8 cellular contexts compared by ENCODE assay signal in the genomic region with DNA sequence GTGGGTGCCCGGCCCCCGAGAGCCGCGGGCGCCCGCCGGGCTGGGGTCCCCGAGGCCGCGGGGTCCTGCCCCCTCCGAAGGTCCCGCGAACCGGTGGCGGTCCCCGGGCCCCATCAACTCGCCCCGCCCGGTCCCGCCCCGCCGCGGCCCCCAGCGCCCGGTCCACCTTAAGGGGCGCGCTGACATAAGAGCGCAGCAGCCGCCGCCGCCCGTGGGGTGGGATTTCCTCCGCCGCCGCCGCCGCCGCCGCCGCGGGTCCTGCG. TPM values are rescaled to one million over a fixed set of nuclear protein-coding genes. Genes with fewer than 3 reads are reported as not detected.
DNase-seq lines count a peak whose midpoint lies in the region; ATAC-seq, FAIRE-seq and TF ChIP-seq lines count a peak whose summit lies in the region.

A gene with protein sequence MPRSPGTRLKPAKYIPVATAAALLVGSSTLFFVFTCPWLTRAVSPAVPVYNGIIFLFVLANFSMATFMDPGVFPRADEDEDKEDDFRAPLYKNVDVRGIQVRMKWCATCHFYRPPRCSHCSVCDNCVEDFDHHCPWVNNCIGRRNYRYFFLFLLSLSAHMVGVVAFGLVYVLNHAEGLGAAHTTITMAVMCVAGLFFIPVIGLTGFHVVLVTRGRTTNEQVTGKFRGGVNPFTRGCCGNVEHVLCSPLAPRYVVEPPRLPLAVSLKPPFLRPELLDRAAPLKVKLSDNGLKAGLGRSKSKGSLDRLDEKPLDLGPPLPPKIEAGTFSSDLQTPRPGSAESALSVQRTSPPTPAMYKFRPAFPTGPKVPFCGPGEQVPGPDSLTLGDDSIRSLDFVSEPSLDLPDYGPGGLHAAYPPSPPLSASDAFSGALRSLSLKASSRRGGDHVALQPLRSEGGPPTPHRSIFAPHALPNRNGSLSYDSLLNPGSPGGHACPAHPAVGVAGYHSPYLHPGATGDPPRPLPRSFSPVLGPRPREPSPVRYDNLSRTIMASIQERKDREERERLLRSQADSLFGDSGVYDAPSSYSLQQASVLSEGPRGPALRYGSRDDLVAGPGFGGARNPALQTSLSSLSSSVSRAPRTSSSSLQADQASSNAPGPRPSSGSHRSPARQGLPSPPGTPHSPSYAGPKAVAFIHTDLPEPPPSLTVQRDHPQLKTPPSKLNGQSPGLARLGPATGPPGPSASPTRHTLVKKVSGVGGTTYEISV (plus strand): TSS at position 212 of the 263 bp plus-strand sequence. CDS start 144 bp downstream, outside the sequence.

- H3K4me1 ChIP-seq in SJSA1 (replicated peaks) (peaks cover 12% of the 10 kb centered on the region), keratinocyte (ENCODE audit: control insufficient read depth, extremely low read depth, insufficient read depth, low read length) (peaks cover 13% of the 10 kb centered on the region)

- H3K9me1 ChIP-seq in keratinocyte (ENCODE audit: control insufficient read depth, extremely low read depth, insufficient read depth, low read length) = no peaks in the 10 kb centered on the region

- TF ChIP-seq CTCF in C4-2B (conservative IDR thresholded peaks at IDR 0.05) (no peak), brain microvascular endothelial cell (IDR thresholded peaks at IDR 0.05; ENCODE audit: low read depth, low read length, missing control alignments) (no peak), keratinocyte (optimal IDR thresholded peaks at IDR 0.05 in 1 of 3, IDR thresholded peaks at IDR 0.05 in 1 of 3, conservative IDR thresholded peaks at IDR 0.05 in 1 of 3; ENCODE audit: extremely low read depth in 1 of 3, insufficient read depth in 2 of 3, low read length in 3 of 3) (no peak)

- peaks cover 23% of the 10 kb centered on the region for H3K36me3 ChIP-seq in SJSA1
- peaks cover 16% of the 10 kb centered on the region for H3K36me3 ChIP-seq in brain microvascular endothelial cell (replicated peaks)
- H3K36me3 ChIP-seq in keratinocyte (ENCODE audit: control insufficient read depth in 2 of 2, extremely low read depth in 1 of 2, insufficient read depth in 2 of 2, low read length in 2 of 2) = peaks cover 0 to 7% of the 10 kb centered on the region in 2 experiments

- H3K9ac ChIP-seq in keratinocyte (ENCODE audit: control insufficient read depth, extremely low read depth, insufficient read depth, low read length) = peak within 1 kb of the TSS; percentile 77

- dilution Hi-C loops in keratinocyte (cut with MboI; ENCODE audit: extremely low pct_ligation_motif_present, low sequenced_read_pairs) = no loop called here

- H3K27me3 ChIP-seq in SJSA1 (replicated peaks) (no peaks in the 10 kb centered on the region), brain microvascular endothelial cell (replicated peaks) (no peaks in the 10 kb centered on the region), keratinocyte (ENCODE audit: control insufficient read depth, extremely low read depth, insufficient read depth, low read length) (no peaks in the 10 kb centered on the region)

- no peak for DNase-seq in SJSA1 (ENCODE audit: low read depth in 1 of 2, low spot score in 2 of 2)
- DNase-seq in brain microvascular endothelial cell = no peak
- no peak for DNase-seq in keratinocyte (ENCODE audit: low read depth, low spot score)
- peak; percentile 44 for DNase-seq in stimulated activated CD4-positive, alpha-beta T cell treated with anti-CD3 and anti-CD28 coated beads, Interleukin-4, amount 100 ng/mL, for 24 hours
- no peak for DNase-seq in kidney glomerular epithelial cell (lab: John Stamatoyannopoulos, UW)
- DNase-seq in HCEC 1CT = no peak

- peak within 1 kb of the TSS; percentile 72 for H3K27ac ChIP-seq in C4-2B
- peak within 1 kb of the TSS; percentile 45 for H3K27ac ChIP-seq in SJSA1
- peak within 1 kb of the TSS; percentile 45 for H3K27ac ChIP-seq in brain microvascular endothelial cell
- H3K27ac ChIP-seq in keratinocyte (ENCODE audit: control insufficient read depth, insufficient read depth, low read length) = peak within 1 kb of the TSS; percentile 6

- in situ Hi-C loops in brain microvascular endothelial cell (cut with HindIII; ENCODE audit: low pct_ligation_motif_present, low sequenced_read_pairs) = no loop called here

- H3K4me2 ChIP-seq in keratinocyte (ENCODE audit: control insufficient read depth, extremely low read depth, insufficient read depth, low read depth, low read length) = peak within 1 kb of the TSS; percentile 93

- H3K4me3 ChIP-seq in SJSA1 (peak within 1 kb of the TSS; percentile 92), brain microvascular endothelial cell (ENCODE audit: low read depth, low read length) (peak within 1 kb of the TSS; percentile 81), keratinocyte (ENCODE audit: control insufficient read depth in 2 of 3, extremely low read depth in 1 of 3, insufficient read depth in 2 of 3, low read depth in 1 of 3, low read length in 3 of 3) (peak within 1 kb of the TSS; percentile 65 to 86 (median 71))

- H3K9me3 ChIP-seq in SJSA1 (replicated peaks) (no peaks in the 10 kb centered on the region), keratinocyte (ENCODE audit: control insufficient read depth, low read depth, low read length) (no peaks in the 10 kb centered on the region)

- peak within 1 kb of the TSS; percentile 51 for H2AFZ ChIP-seq in keratinocyte (ENCODE audit: control insufficient read depth, low read length)

- H3K79me2 ChIP-seq in keratinocyte (ENCODE audit: control insufficient read depth, insufficient read depth, low read length) = peaks cover 41% of the 10 kb centered on the region

- H4K20me1 ChIP-seq in keratinocyte (ENCODE audit: control insufficient read depth, extremely low read depth, insufficient read depth, low read length) = peaks cover 15% of the 10 kb centered on the region

- peak; percentile 43 for ATAC-seq in GM21786 (IDR thresholded peaks at IDR 0.05; ENCODE audit: unreplicated experiment)

- FAIRE-seq in keratinocyte (lab: Jason Lieb, UNC) = no peak

RNA-seq across cellular contexts. Expression of the gene that starts here (rescaled TPM):
- total RNA-seq in SJSA1 (2014; rRNA removed; shearing (Covaris generic)) = 9.0 and 10.6 TPM in 2 replicates
- polyA plus RNA-seq in keratinocyte = 16.0 to 44.5 TPM (median 25.4 TPM) in 3 replicates
- 3.4 TPM for polyA plus RNA-seq in keratinocyte (2011; ENCODE audit: low read depth)
- 16.7 and 34.6 TPM in 2 replicates for polyA plus RNA-seq in keratinocyte (2011; cell fraction: cytosol; rRNA removed)
- polyA plus RNA-seq in keratinocyte (2011; cell fraction: nucleus; rRNA removed) = 170 and 225 TPM in 2 replicates
- polyA plus RNA-seq in keratinocyte (2012; ENCODE audit: low replicate concordance) = 17.3 and 50.3 TPM in 2 replicates
- polyA minus RNA-seq in keratinocyte = 23.9 to 130 TPM (median 28.7 TPM) in 3 replicates
- polyA minus RNA-seq in keratinocyte (2011; cell fraction: cytosol; rRNA and poly(A)+ RNA removed) = 26.3 TPM
- polyA minus RNA-seq in keratinocyte (2011; cell fraction: nucleus; rRNA and poly(A)+ RNA removed) = 28.4 and 56.4 TPM in 2 replicates

Comparison
In these comparisons a context has a peak if more than half of its experiments do, and no peak if none do; other contexts are left out.
1. H3K27ac ChIP-seq: peak in every context shown above with its lines; median percentile 72 in C4-2B; 45 in SJSA1; 45 in brain microvascular endothelial cell; 6 in keratinocyte.